Comparison of ENCODE assay signal across 13 cellular contexts in the genomic region with DNA sequence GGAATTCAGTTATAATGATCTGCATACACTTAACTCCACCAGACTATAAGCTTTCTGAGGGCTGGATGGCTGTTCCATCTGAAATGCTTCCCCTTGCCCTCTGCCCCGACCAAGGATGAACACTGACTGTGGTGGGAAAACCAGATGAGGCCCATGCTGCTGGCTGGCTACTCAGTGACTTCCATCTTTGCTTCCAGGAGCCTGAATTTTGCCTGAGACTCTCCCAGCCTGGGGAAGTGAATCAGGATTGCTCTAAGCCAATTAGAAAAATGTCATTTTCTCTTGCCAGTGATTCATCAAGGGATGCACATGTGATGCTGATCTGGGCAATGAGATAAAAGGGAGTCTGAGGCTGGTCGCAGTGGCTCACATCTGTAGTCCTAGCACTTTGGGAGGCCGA. TPM values are rescaled to one million over a fixed set of nuclear protein-coding genes. Genes with fewer than 3 reads are reported as not detected.
A peak's percentile ranks its signal among the peaks of the same experiment; 100 is the strongest.
DNase-seq lines count a peak whose midpoint lies in the region; ATAC-seq and TF ChIP-seq lines count a peak whose summit lies in the region.
"Had no signal": no experiment of that assay in that cellular context is flagged by ENCODE, and none has a peak within 500 bp of the region (broad histone marks: within the 10 kb centered on the region; RNA-seq: fewer than 3 reads in every experiment).

No MANE protein-coding gene starts in this region.

- H3K4me1 Mint-ChIP-seq in activated T-cell treated with anti-CD3 and anti-CD28 coated beads, Interleukin-2, amount 50 U/mL, for 24 hours (ENCODE audit: low read depth) = peaks cover 74% of the 10 kb centered on the region
- H3K4me1 Mint-ChIP-seq in progenitor cell of endocrine pancreas (ENCODE audit: low read depth) = peaks cover 34% of the 10 kb centered on the region

- H3K36me3 Mint-ChIP-seq in activated T-cell treated with anti-CD3 and anti-CD28 coated beads, Interleukin-2, amount 50 U/mL, for 24 hours (ENCODE audit: low read depth) = peaks cover 37% of the 10 kb centered on the region
- no peaks in the 10 kb centered on the region for H3K36me3 Mint-ChIP-seq in progenitor cell of endocrine pancreas (ENCODE audit: insufficient read depth)
- H3K36me3 Mint-ChIP-seq: IgD-negative memory B cell had no signal

- no peaks in the 10 kb centered on the region for H3K27me3 Mint-ChIP-seq in activated T-cell treated with anti-CD3 and anti-CD28 coated beads, Interleukin-2, amount 50 U/mL, for 24 hours
- no peaks in the 10 kb centered on the region for H3K27me3 Mint-ChIP-seq in progenitor cell of endocrine pancreas
- H3K27me3 Mint-ChIP-seq: IgD-negative memory B cell had no signal

- no peaks in the 10 kb centered on the region for H3K9me3 Mint-ChIP-seq in activated T-cell treated with anti-CD3 and anti-CD28 coated beads, Interleukin-2, amount 50 U/mL, for 24 hours
- H3K9me3 Mint-ChIP-seq in progenitor cell of endocrine pancreas (ENCODE audit: low read depth) = no peaks in the 10 kb centered on the region
- H3K9me3 Mint-ChIP-seq: IgD-negative memory B cell had no signal

- no peak for DNase-seq in activated T-cell treated with anti-CD3 and anti-CD28 coated beads, Interleukin-2, amount 50 U/mL, for 24 hours
- no peak for DNase-seq in activated T-cell treated with anti-CD3 and anti-CD28 coated beads, Interleukin-2, amount 50 U/mL, for 48 hours
- DNase-seq in RPMI7951 (ENCODE audit: low read depth) (peak; percentile 86), epithelial cell of esophagus (ENCODE audit: low read depth) (peak; percentile 59), progenitor cell of endocrine pancreas (ENCODE audit: low spot score, unreplicated experiment) (no peak), epidermal melanocyte (ENCODE audit: insufficient read length, low spot score) (no peak)
- DNase-seq: NCI-H2107; RPMI8226; stimulated activated CD4-positive, alpha-beta T cell treated with anti-CD3 and anti-CD28 coated beads, Interleukin-2, amount 100 ng/mL, for 48 hours had no signal

- no peak for TF ChIP-seq CTCF in epithelial cell of esophagus (IDR thresholded peaks at IDR 0.05; ENCODE audit: insufficient read depth, low read depth, low read length, missing control alignments)
- no peak for TF ChIP-seq CTCF in progenitor cell of endocrine pancreas (IDR thresholded peaks at IDR 0.05; ENCODE audit: unreplicated experiment)

- no peak for ATAC-seq in HG03025 (IDR thresholded peaks at IDR 0.05; ENCODE audit: low FRiP score, unreplicated experiment)
- ATAC-seq in activated CD4-positive, CD25-positive, alpha-beta regulatory T cell treated with anti-CD3 and anti-CD28 coated beads, Interleukin-2, amount 50 U/mL, for 24 hours = no peak

- peak overlapping the region; percentile 55 for H3K27ac Mint-ChIP-seq in activated T-cell treated with anti-CD3 and anti-CD28 coated beads, Interleukin-2, amount 50 U/mL, for 24 hours
- H3K27ac Mint-ChIP-seq in progenitor cell of endocrine pancreas = no peak overlapping the region

- H3K4me3 ChIP-seq in epithelial cell of esophagus (ENCODE audit: low read length) = no peak overlapping the region
- H3K4me3 ChIP-seq: adrenal gland had no signal

- peak overlapping the region; percentile 6 for H3K4me3 Mint-ChIP-seq in activated T-cell treated with anti-CD3 and anti-CD28 coated beads, Interleukin-2, amount 50 U/mL, for 24 hours
- H3K4me3 Mint-ChIP-seq in progenitor cell of endocrine pancreas (ENCODE audit: low read depth) = peak overlapping the region; percentile 17

RNA-seq across cellular contexts. Expression of a gene that starts 1.7 kb away (rescaled TPM):
- 68.0 and 90.6 TPM in 2 replicates for total RNA-seq in RPMI7951 (2014; rRNA removed; shearing (Covaris generic))
- 40.1 and 40.9 TPM in 2 replicates for total RNA-seq in progenitor cell of endocrine pancreas

RNA-seq across cellular contexts. Expression of a gene that starts 4.4 kb away (rescaled TPM):
- 26.2 and 26.7 TPM in 2 replicates for total RNA-seq in RPMI7951 (2014; rRNA removed; shearing (Covaris generic))
- total RNA-seq in progenitor cell of endocrine pancreas = 36.3 and 37.4 TPM in 2 replicates

RNA-seq across cellular contexts. Expression of a gene that starts 52.0 kb away (rescaled TPM):
- 4.9 and 6.2 TPM in 2 replicates for total RNA-seq in RPMI7951 (2014; rRNA removed; shearing (Covaris generic))
- total RNA-seq in progenitor cell of endocrine pancreas = 211 and 219 TPM in 2 replicates

Comparison
In these comparisons a context has a peak if more than half of its experiments do, and no peak if none do; other contexts are left out.
1. DNase-seq: peak in RPMI7951 (single experiment) and epithelial cell of esophagus (single experiment); none in activated T-cell treated with anti-CD3 and anti-CD28 coated beads, Interleukin-2, amount 50 U/mL, for 24 hours (single experiment), activated T-cell treated with anti-CD3 and anti-CD28 coated beads, Interleukin-2, amount 50 U/mL, for 48 hours (0 of 2), progenitor cell of endocrine pancreas (single experiment) and epidermal melanocyte (single experiment).
2. RNA of a gene that starts 52.0 kb away (total RNA-seq): 211 to 219 TPM in progenitor cell of endocrine pancreas; 4.9 to 6.2 TPM in RPMI7951; every median in the first group is over 10 times any median in the second.